In the genomic region with DNA sequence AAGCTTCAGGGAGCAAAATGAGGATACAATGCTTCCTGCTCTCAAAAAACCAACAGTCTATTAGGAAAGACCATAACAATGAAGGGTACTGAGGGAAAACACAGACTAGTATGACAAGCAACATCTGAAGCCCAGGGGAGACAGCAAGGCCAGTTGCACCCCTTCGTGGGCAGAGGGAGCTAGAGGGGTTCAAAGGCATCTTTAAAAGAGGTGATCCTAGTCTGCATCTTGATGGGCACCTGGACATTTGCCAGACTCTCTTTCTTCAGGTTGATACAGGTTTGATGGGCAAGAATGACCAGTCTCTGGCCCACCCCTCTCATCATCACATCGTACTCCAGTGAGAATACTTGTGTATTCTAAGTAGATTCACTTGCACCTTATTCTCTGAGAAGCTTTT, we compare ENCODE assay signal across 9 cellular contexts.
DNase-seq lines count a peak whose midpoint lies in the region; ATAC-seq, FAIRE-seq and TF ChIP-seq lines count a peak whose summit lies in the region.
"Had no signal": no experiment of that assay in that cellular context is flagged by ENCODE, and none has a peak within 500 bp of the region (broad histone marks: within the 10 kb centered on the region; RNA-seq: fewer than 3 reads in every experiment).

No MANE protein-coding gene starts in this region.

- H3K79me2 ChIP-seq in OCI-LY7 (ENCODE audit: insufficient read depth, low read depth, low read length) = no peaks in the 10 kb centered on the region

- H4K20me1 ChIP-seq in BLaER1 treated with 17β-estradiol and CSF1 and Interleukin-3, amounts not matched to agents 10 nM and 100 nM = no peaks in the 10 kb centered on the region; a peak in 1 of 22 replicates
- H4K20me1 ChIP-seq in OCI-LY7 (ENCODE audit: insufficient read depth, low read length) = no peaks in the 10 kb centered on the region

- peak overlapping the region; percentile 57 to 79 (median 70) for H3K4me2 ChIP-seq in BLaER1 treated with 17β-estradiol and CSF1 and Interleukin-3, amounts not matched to agents 10 nM and 100 nM
- H3K4me2 ChIP-seq in OCI-LY7 (ENCODE audit: low read length) = 0 out of 2 replicates have a peak overlapping the region, but pooled peaks have one; percentile 11

- peak overlapping the region; percentile 67; the same call in 1 of the 2 replicates for H2AFZ ChIP-seq in OCI-LY7 (ENCODE audit: low read length)

- ATAC-seq in HG03280 (IDR thresholded peaks at IDR 0.05; ENCODE audit: unreplicated experiment) = no peak
- ATAC-seq in GM21367 (IDR thresholded peaks at IDR 0.05; ENCODE audit: unreplicated experiment) = no peak

- TF ChIP-seq POLR2A in GM12891 (IDR thresholded peaks at IDR 0.05; ENCODE audit: low read depth, low read length) = no peak

- BruUV-seq in OCI-LY7 (replicated peaks; lab: Mats Ljungman, UMichigan) = no TSS peak

- peaks cover 0 to 4% (median 0%) of the 10 kb centered on the region in 11 experiments; a peak in 1 of 22 replicates for H3K36me3 ChIP-seq in BLaER1 treated with 17β-estradiol and CSF1 and Interleukin-3, amounts not matched to agents 10 nM and 100 nM
- H3K36me3 ChIP-seq in OCI-LY7 (ENCODE audit: insufficient read depth, low read length) = no peaks in the 10 kb centered on the region

- CTCF ChIA-PET in OCI-LY7 (lab: Charles Lee; ENCODE audit: unreplicated experiment) = interaction anchor here (1.1 kb wide), 1 partner anchor 57 kb away, joined by 3 read pairs; no protein-coding TSS in a partner anchor

- no peak for FAIRE-seq in GM12891 (lab: Jason Lieb, UNC)

- no peaks in the 10 kb centered on the region for H3K9me2 ChIP-seq in OCI-LY7 (ENCODE audit: insufficient read depth, low read length)

- intact Hi-C loops in OCI-LY7 (cut with micrococcal nuclease; ENCODE audit: unreplicated experiment) = loop anchor here (2.0 to 5.0 kb wide), 5 partner anchors 55 to 290 kb away; a partner anchor contains a TSS

- peak overlapping the region in 1 of 11 experiments; percentile 38; a peak in 1 of 22 replicates for H3K9ac ChIP-seq in BLaER1 treated with 17β-estradiol and CSF1 and Interleukin-3, amounts not matched to agents 10 nM and 100 nM

- peak overlapping the region in 4 of 11 experiments; percentile 2 to 35 (median 28); a peak in 5 of 22 replicates for H3K27ac ChIP-seq in BLaER1 treated with 17β-estradiol and CSF1 and Interleukin-3, amounts not matched to agents 10 nM and 100 nM
- H3K27ac ChIP-seq in OCI-LY7 (ENCODE audit: low read depth, low read length, poor library complexity, severe bottlenecking) = no peak overlapping the region
- H3K27ac ChIP-seq: coronary artery had no signal

- peak; percentile 62 for DNase-seq in OCI-LY7 (ENCODE audit: low spot score)
- DNase-seq in fibroblast of mammary gland (ENCODE audit: low read depth) = peak; percentile 2
- DNase-seq in NCI-H2171 (lab: John Stamatoyannopoulos, UW) = no peak
- DNase-seq in GM12891 (ENCODE audit: insufficient read length, low spot score) = no peak

- no peaks in the 10 kb centered on the region for H3K9me3 ChIP-seq in BLaER1 treated with 17β-estradiol and CSF1 and Interleukin-3, amounts not matched to agents 10 nM and 100 nM (replicated peaks in 1 of 11)
- H3K9me3 ChIP-seq in OCI-LY7 (ENCODE audit: low read length) = no peaks in the 10 kb centered on the region

- H3K27me3 ChIP-seq in BLaER1 treated with 17β-estradiol and CSF1 and Interleukin-3, amounts not matched to agents 10 nM and 100 nM = no peaks in the 10 kb centered on the region

- POLR2A ChIA-PET in OCI-LY7 (lab: Charles Lee) = interaction anchor here (0.6 to 1.9 kb wide), 5 partner anchors 8 to 645 kb away, joined by 3 to 17 read pairs (median 4); no protein-coding TSS in a partner anchor

- H3K4me3 ChIP-seq in BLaER1 treated with 17β-estradiol and CSF1 and Interleukin-3, amounts not matched to agents 10 nM and 100 nM = no peak overlapping the region
- H3K4me3 ChIP-seq in OCI-LY7 (ENCODE audit: low read depth, low read length, poor library complexity, severe bottlenecking) = no peak overlapping the region
- H3K4me3 ChIP-seq in fibroblast of mammary gland (ENCODE audit: control insufficient read depth, low read depth, low read length) = no peak overlapping the region
- H3K4me3 ChIP-seq: coronary artery had no signal

- TF ChIP-seq CTCF in GM12872 (IDR thresholded peaks at IDR 0.05; ENCODE audit: insufficient read depth, low read depth, low read length) = peak; percentile 34
- TF ChIP-seq CTCF in OCI-LY7 (conservative IDR thresholded peaks at IDR 0.05; ENCODE audit: low read length) = peak; percentile 75
- TF ChIP-seq CTCF in fibroblast of mammary gland (conservative IDR thresholded peaks at IDR 0.05; ENCODE audit: control insufficient read depth, insufficient read depth, low read depth, low read length) = peak; percentile 15

- H3K4me1 ChIP-seq in BLaER1 treated with 17β-estradiol and CSF1 and Interleukin-3, amounts not matched to agents 10 nM and 100 nM = peaks cover 67 to 98% (median 74%) of the 10 kb centered on the region in 10 experiments
- H3K4me1 ChIP-seq in OCI-LY7 (ENCODE audit: insufficient read depth, low read length, poor library complexity, severe bottlenecking) = peaks cover 33% of the 10 kb centered on the region

TF ChIP-seq in GM12891, 5 proteins besides CTCF, POLR2A, EP300 and RAD21:
- TF ChIP-seq POLR2AphosphoS5 (IDR thresholded peaks at IDR 0.05; ENCODE audit: low read depth, low read length) = no peak
- TF ChIP-seq SPI1 (IDR thresholded peaks at IDR 0.05; ENCODE audit: low read depth, low read length) = no peak
- TF ChIP-seq PAX5 (IDR thresholded peaks at IDR 0.05; ENCODE audit: insufficient read depth, low read length, severe bottlenecking) = no peak
- no peak for TF ChIP-seq POU2F2 (IDR thresholded peaks at IDR 0.05; ENCODE audit: low read depth, low read length)
- TF ChIP-seq TAF1 (IDR thresholded peaks at IDR 0.05; ENCODE audit: low read depth, low read length) = no peak

Comparison
In these comparisons a context has a peak if more than half of its experiments do, and no peak if none do; other contexts are left out.
1. CTCF ChIP-seq: peak in every context shown above with its lines; median percentile 75 in OCI-LY7; 34 in GM12872; 15 in fibroblast of mammary gland.
2. DNase-seq: peak in OCI-LY7 (single experiment) and fibroblast of mammary gland (single experiment); none in NCI-H2171 (single experiment) and GM12891 (single experiment).